ENCODE assay signal across 15 cellular contexts in genomic region chr6:16657768-16658167, GRCh38.
A peak's percentile ranks its signal among the peaks of the same experiment; 100 is the strongest.
DNase-seq lines count a peak whose midpoint lies in the region; ATAC-seq and TF ChIP-seq lines count a peak whose summit lies in the region.
"Had no signal": no experiment of that assay in that cellular context is flagged by ENCODE, and none has a peak within 500 bp of the region (broad histone marks: within the 10 kb centered on the region; RNA-seq: fewer than 3 reads in every experiment).

No MANE protein-coding gene starts in this region.

- H3K4me1 ChIP-seq in CD4-positive, CD25-positive, alpha-beta regulatory T cell (ENCODE audit: control insufficient read depth, insufficient read depth, low read length, poor library complexity, severe bottlenecking): peaks cover 60% of the 10 kb centered on the region
- H3K4me1 ChIP-seq in aorta (ENCODE audit: control insufficient read depth in 1 of 2, insufficient read depth in 2 of 2, low read length in 2 of 2): no peaks in the 10 kb centered on the region
- peaks cover 0 to 18% (median 0%) of the 10 kb centered on the region in 4 donors for H3K4me1 ChIP-seq in right lobe of liver
- H3K4me1 ChIP-seq: BLaER1 had no signal

- no peak for TF ChIP-seq CTCF in right lobe of liver (IDR thresholded peaks at IDR 0.05)

- no peak for ATAC-seq in CD4-positive, CD25-positive, alpha-beta regulatory T cell (ENCODE audit: low read depth in 2 of 2)
- ATAC-seq in GM18499 (IDR thresholded peaks at IDR 0.05; ENCODE audit: insufficient read depth, unreplicated experiment) (peak; percentile 42), GM21825 (IDR thresholded peaks at IDR 0.05; ENCODE audit: unreplicated experiment) (peak; percentile 38), aorta (ENCODE audit: low FRiP score) (no peak), HG03025 (IDR thresholded peaks at IDR 0.05; ENCODE audit: low FRiP score, unreplicated experiment) (no peak), right lobe of liver (no peak)
- ATAC-seq: pancreas, Right ventricle myocardium inferior had no signal

- peak overlapping the region; percentile 81 for H3K4me3 ChIP-seq in CD4-positive, CD25-positive, alpha-beta regulatory T cell (ENCODE audit: low read depth, low read length)
- H3K4me3 ChIP-seq in aorta (ENCODE audit: low read length in 2 of 2) (no peak overlapping the region), right lobe of liver (no peak overlapping the region)
- H3K4me3 ChIP-seq: BLaER1, pancreas had no signal

- no peaks in the 10 kb centered on the region for H3K27me3 ChIP-seq in CD4-positive, CD25-positive, alpha-beta regulatory T cell (ENCODE audit: control insufficient read depth, insufficient read depth, low read length)
- no peaks in the 10 kb centered on the region for H3K27me3 ChIP-seq in aorta (ENCODE audit: control insufficient read depth in 1 of 2, insufficient read depth in 2 of 2, low read length in 1 of 2)
- H3K27me3 ChIP-seq in right lobe of liver: no peaks in the 10 kb centered on the region
- H3K27me3 ChIP-seq: BLaER1, pancreas had no signal

- DNase-seq in CD4-positive, CD25-positive, alpha-beta regulatory T cell: peak in 1 of 3 donors; percentile 55
- DNase-seq in activated CD4-positive, alpha-beta memory T cell treated with anti-CD3 and anti-CD28 coated beads, Interleukin-2, amount 10 ng/mL, durations not matched to agents 7 days and 5 days: no peak
- DNase-seq in aorta (no peak), DMS114 treated with DMSO at 0.1 percent for 48 hours (lab: John Stamatoyannopoulos, UW; ENCODE audit: unreplicated experiment) (no peak), right lobe of liver (no peak)
- DNase-seq: activated gamma-delta T cell treated with Interleukin-2 at 50 U/mL for 16 hours; NCI-H1417 treated with DMSO at 0.1 percent for 48 hours; pancreas; stimulated activated naive CD4-positive, alpha-beta T cell treated with Interleukin-2 at 50 U/mL for 16 hours had no signal

- intact Hi-C loops in aorta (cut with DNase I): no loop called here
- intact Hi-C loops in right lobe of liver (cut with DNase I): no loop called here

- CTCF ChIA-PET in activated CD4-positive, alpha-beta memory T cell treated with anti-CD3 and anti-CD28 coated beads, Interleukin-2, amount 10 ng/mL, durations not matched to agents 7 days and 5 days (lab: Charles Lee): interaction anchor here (0.7 to 3.6 kb wide), 11 partner anchors 9 to 248 kb away, joined by 3 to 27 read pairs (median 5); no protein-coding TSS in a partner anchor

- no peak for TF ChIP-seq POLR2A in right lobe of liver (IDR thresholded peaks at IDR 0.05)

- POLR2A ChIA-PET in activated CD4-positive, alpha-beta memory T cell treated with anti-CD3 and anti-CD28 coated beads, Interleukin-2, amount 10 ng/mL, durations not matched to agents 7 days and 5 days (lab: Charles Lee): interaction anchor here (0.7 to 4.7 kb wide), 23 partner anchors 12 to 338 kb away, joined by 3 to 62 read pairs (median 7); partner anchors contain the start of gene ATXN1

- peak overlapping the region; percentile 47 for H3K27ac ChIP-seq in CD4-positive, CD25-positive, alpha-beta regulatory T cell (ENCODE audit: insufficient read depth, low read length, poor library complexity, severe bottlenecking)
- H3K27ac ChIP-seq in aorta (ENCODE audit: low read depth in 1 of 2, low read length in 2 of 2): no peak overlapping the region
- no peak overlapping the region for H3K27ac ChIP-seq in right lobe of liver
- H3K27ac ChIP-seq: BLaER1, pancreas had no signal

- H3K4me3 Mint-ChIP-seq in CD4-positive, CD25-positive, alpha-beta regulatory T cell: peak overlapping the region; percentile 69 to 82 (median 72)
- H3K4me3 Mint-ChIP-seq in activated CD4-positive, alpha-beta memory T cell treated with anti-CD3 and anti-CD28 coated beads, Interleukin-2, amount 10 ng/mL, durations not matched to agents 7 days and 5 days: peak overlapping the region; percentile 45
- H3K4me3 Mint-ChIP-seq: memory B cell had no signal

- H3K4me1 Mint-ChIP-seq in CD4-positive, CD25-positive, alpha-beta regulatory T cell: peaks cover 41 to 68% (median 49%) of the 10 kb centered on the region in 4 donors
- peaks cover 72% of the 10 kb centered on the region for H3K4me1 Mint-ChIP-seq in activated CD4-positive, alpha-beta memory T cell treated with anti-CD3 and anti-CD28 coated beads, Interleukin-2, amount 10 ng/mL, durations not matched to agents 7 days and 5 days

- 47 to 72% methylated on average over 1 of the region's 1 CpG for WGBS in aorta, 2 donors
- 63% methylated on average over 1 of the region's 1 CpG for WGBS in right lobe of liver (ENCODE audit: insufficient coverage, low coverage, low lambda C conversion rate, missing lambda C conversion rate)

- peaks cover 24% of the 10 kb centered on the region for H3K36me3 Mint-ChIP-seq in CD4-positive, CD25-positive, alpha-beta regulatory T cell
- H3K36me3 Mint-ChIP-seq in activated CD4-positive, alpha-beta memory T cell treated with anti-CD3 and anti-CD28 coated beads, Interleukin-2, amount 10 ng/mL, durations not matched to agents 7 days and 5 days (ENCODE audit: low read depth): peaks cover 56% of the 10 kb centered on the region

- H3K27ac Mint-ChIP-seq in CD4-positive, CD25-positive, alpha-beta regulatory T cell: peak overlapping the region; percentile 15 to 90 (median 82)
- peak overlapping the region; percentile 94 for H3K27ac Mint-ChIP-seq in activated CD4-positive, alpha-beta memory T cell treated with anti-CD3 and anti-CD28 coated beads, Interleukin-2, amount 10 ng/mL, durations not matched to agents 7 days and 5 days
- H3K27ac Mint-ChIP-seq: memory B cell had no signal

- no peaks in the 10 kb centered on the region for H3K9me3 Mint-ChIP-seq in CD4-positive, CD25-positive, alpha-beta regulatory T cell
- H3K9me3 Mint-ChIP-seq in activated CD4-positive, alpha-beta memory T cell treated with anti-CD3 and anti-CD28 coated beads, Interleukin-2, amount 10 ng/mL, durations not matched to agents 7 days and 5 days: peaks cover 12% of the 10 kb centered on the region
- H3K9me3 Mint-ChIP-seq: memory B cell had no signal

- no peaks in the 10 kb centered on the region for H3K27me3 Mint-ChIP-seq in CD4-positive, CD25-positive, alpha-beta regulatory T cell
- H3K27me3 Mint-ChIP-seq in activated CD4-positive, alpha-beta memory T cell treated with anti-CD3 and anti-CD28 coated beads, Interleukin-2, amount 10 ng/mL, durations not matched to agents 7 days and 5 days: no peaks in the 10 kb centered on the region
- H3K27me3 Mint-ChIP-seq: memory B cell had no signal

- peaks cover 0 to 5% of the 10 kb centered on the region in 2 experiments for H3K9me3 ChIP-seq in CD4-positive, CD25-positive, alpha-beta regulatory T cell (ENCODE audit: control insufficient read depth in 2 of 2, low read length in 2 of 2)
- H3K9me3 ChIP-seq in aorta (ENCODE audit: control insufficient read depth, low read length) (no peaks in the 10 kb centered on the region), right lobe of liver (no peaks in the 10 kb centered on the region)
- H3K9me3 ChIP-seq: pancreas had no signal

- peaks cover 3% of the 10 kb centered on the region for H3K36me3 ChIP-seq in CD4-positive, CD25-positive, alpha-beta regulatory T cell (ENCODE audit: control insufficient read depth, insufficient read depth, low read length)
- peaks cover 0 to 3% of the 10 kb centered on the region in 2 donors for H3K36me3 ChIP-seq in aorta (ENCODE audit: control insufficient read depth in 1 of 2, insufficient read depth in 2 of 2, low read length in 1 of 2)
- H3K36me3 ChIP-seq in right lobe of liver: peaks cover 0 to 11% (median 0%) of the 10 kb centered on the region in 4 donors
- H3K36me3 ChIP-seq: BLaER1 had no signal

Comparison
In these comparisons a context has a peak if more than half of its experiments do, and no peak if none do; other contexts are left out.
1. ATAC-seq: peak in GM18499 (single experiment) and GM21825 (single experiment); none in CD4-positive, CD25-positive, alpha-beta regulatory T cell (0 of 2), aorta (single experiment), HG03025 (single experiment) and right lobe of liver (0 of 4).